1 cellular context compared by ENCODE assay signal in genomic region chr11:65706303-65706763, GRCh38.
TF ChIP-seq lines count a peak whose summit lies in the region.
"Not testable (repeated sequence)": the region's sequence is repeated elsewhere in the genome, so short reads cannot be mapped to it uniquely, and the experiment has no call there.

No MANE protein-coding gene starts in this region.

TF ChIP-seq in K562, 482 proteins besides CTCF, POLR2A, EP300 and RAD21:
- TF ChIP-seq, protein P1, sequence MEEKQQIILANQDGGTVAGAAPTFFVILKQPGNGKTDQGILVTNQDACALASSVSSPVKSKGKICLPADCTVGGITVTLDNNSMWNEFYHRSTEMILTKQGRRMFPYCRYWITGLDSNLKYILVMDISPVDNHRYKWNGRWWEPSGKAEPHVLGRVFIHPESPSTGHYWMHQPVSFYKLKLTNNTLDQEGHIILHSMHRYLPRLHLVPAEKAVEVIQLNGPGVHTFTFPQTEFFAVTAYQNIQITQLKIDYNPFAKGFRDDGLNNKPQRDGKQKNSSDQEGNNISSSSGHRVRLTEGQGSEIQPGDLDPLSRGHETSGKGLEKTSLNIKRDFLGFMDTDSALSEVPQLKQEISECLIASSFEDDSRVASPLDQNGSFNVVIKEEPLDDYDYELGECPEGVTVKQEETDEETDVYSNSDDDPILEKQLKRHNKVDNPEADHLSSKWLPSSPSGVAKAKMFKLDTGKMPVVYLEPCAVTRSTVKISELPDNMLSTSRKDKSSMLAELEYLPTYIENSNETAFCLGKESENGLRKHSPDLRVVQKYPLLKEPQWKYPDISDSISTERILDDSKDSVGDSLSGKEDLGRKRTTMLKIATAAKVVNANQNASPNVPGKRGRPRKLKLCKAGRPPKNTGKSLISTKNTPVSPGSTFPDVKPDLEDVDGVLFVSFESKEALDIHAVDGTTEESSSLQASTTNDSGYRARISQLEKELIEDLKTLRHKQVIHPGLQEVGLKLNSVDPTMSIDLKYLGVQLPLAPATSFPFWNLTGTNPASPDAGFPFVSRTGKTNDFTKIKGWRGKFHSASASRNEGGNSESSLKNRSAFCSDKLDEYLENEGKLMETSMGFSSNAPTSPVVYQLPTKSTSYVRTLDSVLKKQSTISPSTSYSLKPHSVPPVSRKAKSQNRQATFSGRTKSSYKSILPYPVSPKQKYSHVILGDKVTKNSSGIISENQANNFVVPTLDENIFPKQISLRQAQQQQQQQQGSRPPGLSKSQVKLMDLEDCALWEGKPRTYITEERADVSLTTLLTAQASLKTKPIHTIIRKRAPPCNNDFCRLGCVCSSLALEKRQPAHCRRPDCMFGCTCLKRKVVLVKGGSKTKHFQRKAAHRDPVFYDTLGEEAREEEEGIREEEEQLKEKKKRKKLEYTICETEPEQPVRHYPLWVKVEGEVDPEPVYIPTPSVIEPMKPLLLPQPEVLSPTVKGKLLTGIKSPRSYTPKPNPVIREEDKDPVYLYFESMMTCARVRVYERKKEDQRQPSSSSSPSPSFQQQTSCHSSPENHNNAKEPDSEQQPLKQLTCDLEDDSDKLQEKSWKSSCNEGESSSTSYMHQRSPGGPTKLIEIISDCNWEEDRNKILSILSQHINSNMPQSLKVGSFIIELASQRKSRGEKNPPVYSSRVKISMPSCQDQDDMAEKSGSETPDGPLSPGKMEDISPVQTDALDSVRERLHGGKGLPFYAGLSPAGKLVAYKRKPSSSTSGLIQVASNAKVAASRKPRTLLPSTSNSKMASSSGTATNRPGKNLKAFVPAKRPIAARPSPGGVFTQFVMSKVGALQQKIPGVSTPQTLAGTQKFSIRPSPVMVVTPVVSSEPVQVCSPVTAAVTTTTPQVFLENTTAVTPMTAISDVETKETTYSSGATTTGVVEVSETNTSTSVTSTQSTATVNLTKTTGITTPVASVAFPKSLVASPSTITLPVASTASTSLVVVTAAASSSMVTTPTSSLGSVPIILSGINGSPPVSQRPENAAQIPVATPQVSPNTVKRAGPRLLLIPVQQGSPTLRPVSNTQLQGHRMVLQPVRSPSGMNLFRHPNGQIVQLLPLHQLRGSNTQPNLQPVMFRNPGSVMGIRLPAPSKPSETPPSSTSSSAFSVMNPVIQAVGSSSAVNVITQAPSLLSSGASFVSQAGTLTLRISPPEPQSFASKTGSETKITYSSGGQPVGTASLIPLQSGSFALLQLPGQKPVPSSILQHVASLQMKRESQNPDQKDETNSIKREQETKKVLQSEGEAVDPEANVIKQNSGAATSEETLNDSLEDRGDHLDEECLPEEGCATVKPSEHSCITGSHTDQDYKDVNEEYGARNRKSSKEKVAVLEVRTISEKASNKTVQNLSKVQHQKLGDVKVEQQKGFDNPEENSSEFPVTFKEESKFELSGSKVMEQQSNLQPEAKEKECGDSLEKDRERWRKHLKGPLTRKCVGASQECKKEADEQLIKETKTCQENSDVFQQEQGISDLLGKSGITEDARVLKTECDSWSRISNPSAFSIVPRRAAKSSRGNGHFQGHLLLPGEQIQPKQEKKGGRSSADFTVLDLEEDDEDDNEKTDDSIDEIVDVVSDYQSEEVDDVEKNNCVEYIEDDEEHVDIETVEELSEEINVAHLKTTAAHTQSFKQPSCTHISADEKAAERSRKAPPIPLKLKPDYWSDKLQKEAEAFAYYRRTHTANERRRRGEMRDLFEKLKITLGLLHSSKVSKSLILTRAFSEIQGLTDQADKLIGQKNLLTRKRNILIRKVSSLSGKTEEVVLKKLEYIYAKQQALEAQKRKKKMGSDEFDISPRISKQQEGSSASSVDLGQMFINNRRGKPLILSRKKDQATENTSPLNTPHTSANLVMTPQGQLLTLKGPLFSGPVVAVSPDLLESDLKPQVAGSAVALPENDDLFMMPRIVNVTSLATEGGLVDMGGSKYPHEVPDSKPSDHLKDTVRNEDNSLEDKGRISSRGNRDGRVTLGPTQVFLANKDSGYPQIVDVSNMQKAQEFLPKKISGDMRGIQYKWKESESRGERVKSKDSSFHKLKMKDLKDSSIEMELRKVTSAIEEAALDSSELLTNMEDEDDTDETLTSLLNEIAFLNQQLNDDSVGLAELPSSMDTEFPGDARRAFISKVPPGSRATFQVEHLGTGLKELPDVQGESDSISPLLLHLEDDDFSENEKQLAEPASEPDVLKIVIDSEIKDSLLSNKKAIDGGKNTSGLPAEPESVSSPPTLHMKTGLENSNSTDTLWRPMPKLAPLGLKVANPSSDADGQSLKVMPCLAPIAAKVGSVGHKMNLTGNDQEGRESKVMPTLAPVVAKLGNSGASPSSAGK (IDR thresholded peaks at IDR 0.05) = 0 out of 2 replicates have a peak, but pooled peaks have one; percentile 35
- peak in 1 of 2 experiments; percentile 42; a peak in 1 of 4 replicates for TF ChIP-seq NONO (IDR thresholded peaks at IDR 0.05; ENCODE audit: low read depth in 2 of 2, low read length in 1 of 2)
- not testable (repeated sequence) for TF ChIP-seq ATF1 (CRISPR knock-in tag; IDR thresholded peaks at IDR 0.05)
- peak; percentile 31; the same call in 1 of the 2 replicates for TF ChIP-seq ATF1 (tag; IDR thresholded peaks at IDR 0.05)
- peak; percentile 20; the same call in 1 of the 2 replicates for TF ChIP-seq CXXC5 (CRISPR knock-in tag; IDR thresholded peaks at IDR 0.05)
- peak; percentile 53; the same call in 1 of the 2 replicates for TF ChIP-seq ATF7 (IDR thresholded peaks at IDR 0.05)
- TF ChIP-seq, protein P2, sequence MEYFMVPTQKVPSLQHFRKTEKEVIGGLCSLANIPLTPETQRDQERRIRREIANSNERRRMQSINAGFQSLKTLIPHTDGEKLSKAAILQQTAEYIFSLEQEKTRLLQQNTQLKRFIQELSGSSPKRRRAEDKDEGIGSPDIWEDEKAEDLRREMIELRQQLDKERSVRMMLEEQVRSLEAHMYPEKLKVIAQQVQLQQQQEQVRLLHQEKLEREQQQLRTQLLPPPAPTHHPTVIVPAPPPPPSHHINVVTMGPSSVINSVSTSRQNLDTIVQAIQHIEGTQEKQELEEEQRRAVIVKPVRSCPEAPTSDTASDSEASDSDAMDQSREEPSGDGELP (CRISPR knock-in tag; IDR thresholded peaks at IDR 0.05; ENCODE audit: borderline replicate concordance) = peak; percentile 54; the same call in 1 of the 2 replicates
- peak; percentile 15; the same call in 1 of the 2 replicates for TF ChIP-seq STAG1 (CRISPR knock-in tag; IDR thresholded peaks at IDR 0.05; ENCODE audit: borderline replicate concordance)
- TF ChIP-seq RFX5 (IDR thresholded peaks at IDR 0.05; ENCODE audit: low read depth, low read length) = peak; percentile 27; the same call in 1 of the 2 replicates
- TF ChIP-seq SMAD4 (CRISPR knock-in tag; conservative IDR thresholded peaks at IDR 0.05) = peak; percentile 44; the same call in 1 of the 2 replicates
- TF ChIP-seq CREM (IDR thresholded peaks at IDR 0.05; ENCODE audit: low read depth) = 0 out of 2 replicates have a peak, but pooled peaks have one; percentile 27
- TF ChIP-seq L3MBTL2 (IDR thresholded peaks at IDR 0.05) = peak; percentile 31; the same call in 1 of the 2 replicates
- 0 out of 2 replicates have a peak, but pooled peaks have one; percentile 37 for TF ChIP-seq CTBP1 (IDR thresholded peaks at IDR 0.05; ENCODE audit: borderline replicate concordance)
- TF ChIP-seq SMC3 (conservative IDR thresholded peaks at IDR 0.05; ENCODE audit: insufficient read depth, low read depth, low read length) = 0 out of 2 replicates have a peak, but pooled peaks have one; percentile 27
- peak; percentile 48 for TF ChIP-seq RFX1 (IDR thresholded peaks at IDR 0.05)
- TF ChIP-seq, protein P3, sequence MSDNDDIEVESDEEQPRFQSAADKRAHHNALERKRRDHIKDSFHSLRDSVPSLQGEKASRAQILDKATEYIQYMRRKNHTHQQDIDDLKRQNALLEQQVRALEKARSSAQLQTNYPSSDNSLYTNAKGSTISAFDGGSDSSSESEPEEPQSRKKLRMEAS (CRISPR knock-in tag; IDR thresholded peaks at IDR 0.05) = 0 out of 2 replicates have a peak, but pooled peaks have one; percentile 13
- 0 out of 2 replicates have a peak, but pooled peaks have one; percentile 15 for TF ChIP-seq DEAF1 (CRISPR knock-in tag; IDR thresholded peaks at IDR 0.05)
